In the genomic region with DNA sequence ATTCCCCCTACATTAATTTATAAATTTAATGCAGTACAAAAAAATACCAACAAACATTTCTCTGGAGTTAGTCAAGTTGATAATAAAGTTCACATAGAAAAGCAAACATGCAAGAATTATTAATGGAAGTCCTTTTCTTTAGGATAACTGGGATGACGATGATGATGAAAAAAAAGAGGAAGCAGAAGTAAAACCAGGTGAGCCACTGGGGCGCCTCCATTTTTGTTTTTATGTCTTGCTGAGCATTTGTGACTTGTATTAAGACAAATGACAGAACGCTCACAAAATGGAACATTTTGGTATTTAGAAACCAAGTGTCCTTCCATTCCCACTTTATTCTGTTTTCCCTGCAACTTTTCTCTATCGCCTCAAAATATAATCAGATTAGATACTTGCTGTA, we compare ENCODE assay signal across 1 cellular context.
TF ChIP-seq lines count a peak whose summit lies in the region.

No MANE protein-coding gene starts in this region.

TF ChIP-seq in GM12878, 131 proteins besides CTCF, POLR2A, EP300 and RAD21:
- TF ChIP-seq, protein P1, sequence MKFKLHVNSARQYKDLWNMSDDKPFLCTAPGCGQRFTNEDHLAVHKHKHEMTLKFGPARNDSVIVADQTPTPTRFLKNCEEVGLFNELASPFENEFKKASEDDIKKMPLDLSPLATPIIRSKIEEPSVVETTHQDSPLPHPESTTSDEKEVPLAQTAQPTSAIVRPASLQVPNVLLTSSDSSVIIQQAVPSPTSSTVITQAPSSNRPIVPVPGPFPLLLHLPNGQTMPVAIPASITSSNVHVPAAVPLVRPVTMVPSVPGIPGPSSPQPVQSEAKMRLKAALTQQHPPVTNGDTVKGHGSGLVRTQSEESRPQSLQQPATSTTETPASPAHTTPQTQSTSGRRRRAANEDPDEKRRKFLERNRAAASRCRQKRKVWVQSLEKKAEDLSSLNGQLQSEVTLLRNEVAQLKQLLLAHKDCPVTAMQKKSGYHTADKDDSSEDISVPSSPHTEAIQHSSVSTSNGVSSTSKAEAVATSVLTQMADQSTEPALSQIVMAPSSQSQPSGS (IDR thresholded peaks at IDR 0.05; ENCODE audit: low read length): no peak
- TF ChIP-seq EED (IDR thresholded peaks at IDR 0.05; ENCODE audit: low read depth): no peak
- 0 out of 2 replicates have a peak, but pooled peaks have one; percentile 28 for TF ChIP-seq SPI1 (IDR thresholded peaks at IDR 0.05; ENCODE audit: borderline replicate concordance, insufficient read depth, low read depth, low read length)
TF ChIP-seq in GM12878: peak in this region for 1.
